25 cellular contexts compared by ENCODE assay signal in genomic region chr3:116927918-116928317, GRCh38.
"Had no signal": no experiment of that assay in that cellular context is flagged by ENCODE, and none has a peak within 500 bp of the region (broad histone marks: within the 10 kb centered on the region; RNA-seq: fewer than 3 reads in every experiment).

No MANE protein-coding gene starts in this region.

- H3K4me2 ChIP-seq: hepatocyte had no signal

- H3K27ac Mint-ChIP-seq: naive thymus-derived CD8-positive, alpha-beta T cell; nephron; stimulated activated naive B cell treated with anti-CD40 and anti-IgM and Interleukin-4, amounts not matched to agents 10 μg/mL and 1 μg/mL and 100 μg/mL, for 72 hours had no signal

- H3K4me1 Mint-ChIP-seq: naive thymus-derived CD8-positive, alpha-beta T cell; stimulated activated naive B cell treated with anti-CD40 and anti-IgM and Interleukin-4, amounts not matched to agents 10 μg/mL and 1 μg/mL and 100 μg/mL, for 72 hours had no signal

- ATAC-seq: naive thymus-derived CD8-positive, alpha-beta T cell; pancreas; right cardiac atrium; sciatic nerve; stimulated activated naive B cell treated with anti-CD40 and anti-IgM and Interleukin-4, amounts not matched to agents 10 μg/mL and 1 μg/mL and 100 μg/mL, for 72 hours; stimulated activated naive CD8-positive, alpha-beta T cell treated with anti-CD3 and anti-CD28 coated beads, Interleukin-15, Interleukin-2, amounts not matched to agents 100 U/mL and 50 U/mL, for 24 hours had no signal

- H3K4me3 Mint-ChIP-seq: naive thymus-derived CD8-positive, alpha-beta T cell; nephron; neural crest cell; stimulated activated naive B cell treated with anti-CD40 and anti-IgM and Interleukin-4, amounts not matched to agents 10 μg/mL and 1 μg/mL and 100 μg/mL, for 72 hours had no signal

- H3K4me1 ChIP-seq: left ventricle myocardium inferior, pancreas, prostate gland, stomach, testis, thyroid gland, upper lobe of left lung, vagina had no signal

- H3K9me3 ChIP-seq: pancreas, prostate gland, testis, thyroid gland, transverse colon, vagina had no signal

- H3K36me3 ChIP-seq: left ventricle myocardium inferior, pancreas, prostate gland, stomach, thyroid gland, transverse colon, upper lobe of left lung, vagina had no signal

- H2AFZ ChIP-seq: hepatocyte had no signal

- H3K27me3 ChIP-seq: hepatocyte, pancreas, stomach, testis, thyroid gland, transverse colon, upper lobe of left lung, vagina had no signal

- H3K27me3 Mint-ChIP-seq: naive thymus-derived CD8-positive, alpha-beta T cell; stimulated activated naive B cell treated with anti-CD40 and anti-IgM and Interleukin-4, amounts not matched to agents 10 μg/mL and 1 μg/mL and 100 μg/mL, for 72 hours had no signal

- H3K36me3 Mint-ChIP-seq: naive thymus-derived CD8-positive, alpha-beta T cell; stimulated activated naive B cell treated with anti-CD40 and anti-IgM and Interleukin-4, amounts not matched to agents 10 μg/mL and 1 μg/mL and 100 μg/mL, for 72 hours had no signal

- H3K4me3 ChIP-seq: hepatocyte, left ventricle myocardium inferior, lung, pancreas, prostate gland, skin epidermis, stomach, testis, thyroid gland, transverse colon, upper lobe of left lung, vagina had no signal

- H3K27ac ChIP-seq: hepatocyte, left ventricle myocardium inferior, pancreas, prostate gland, skin epidermis, stomach, testis, thyroid gland, transverse colon, upper lobe of left lung, vagina had no signal

- H3K79me2 ChIP-seq: hepatocyte had no signal

- DNase-seq: left ventricle myocardium inferior; naive thymus-derived CD8-positive, alpha-beta T cell; nucleus accumbens; retina; stimulated activated CD4-positive, alpha-beta T cell treated with anti-CD3 and anti-CD28 coated beads, Interleukin-12 subunit alpha, Interleukin-12 subunit beta, amount 100 ng/mL, for 4 hours; stimulated activated CD4-positive, alpha-beta T cell treated with anti-CD3 and anti-CD28 coated beads, Interleukin-15, amount 100 ng/mL, for 24 hours; stimulated activated CD4-positive, alpha-beta T cell treated with anti-CD3 and anti-CD28 coated beads, Interleukin-2, amount 100 ng/mL, for 24 hours; stimulated activated CD4-positive, alpha-beta T cell treated with anti-CD3 and anti-CD28 coated beads, Interleukin-4, amount 100 ng/mL, for 1 hour; stimulated activated naive B cell treated with anti-CD40 and anti-IgM and Interleukin-4, amounts not matched to agents 10 μg/mL and 1 μg/mL and 100 μg/mL, for 72 hours; stimulated activated naive CD8-positive, alpha-beta T cell treated with anti-CD3 and anti-CD28 coated beads, Interleukin-15, Interleukin-2, amounts not matched to agents 100 U/mL and 50 U/mL, for 24 hours; stomach; testis; thyroid gland; transverse colon; upper lobe of left lung had no signal
